12 cellular contexts compared by ENCODE assay signal in the genomic region with DNA sequence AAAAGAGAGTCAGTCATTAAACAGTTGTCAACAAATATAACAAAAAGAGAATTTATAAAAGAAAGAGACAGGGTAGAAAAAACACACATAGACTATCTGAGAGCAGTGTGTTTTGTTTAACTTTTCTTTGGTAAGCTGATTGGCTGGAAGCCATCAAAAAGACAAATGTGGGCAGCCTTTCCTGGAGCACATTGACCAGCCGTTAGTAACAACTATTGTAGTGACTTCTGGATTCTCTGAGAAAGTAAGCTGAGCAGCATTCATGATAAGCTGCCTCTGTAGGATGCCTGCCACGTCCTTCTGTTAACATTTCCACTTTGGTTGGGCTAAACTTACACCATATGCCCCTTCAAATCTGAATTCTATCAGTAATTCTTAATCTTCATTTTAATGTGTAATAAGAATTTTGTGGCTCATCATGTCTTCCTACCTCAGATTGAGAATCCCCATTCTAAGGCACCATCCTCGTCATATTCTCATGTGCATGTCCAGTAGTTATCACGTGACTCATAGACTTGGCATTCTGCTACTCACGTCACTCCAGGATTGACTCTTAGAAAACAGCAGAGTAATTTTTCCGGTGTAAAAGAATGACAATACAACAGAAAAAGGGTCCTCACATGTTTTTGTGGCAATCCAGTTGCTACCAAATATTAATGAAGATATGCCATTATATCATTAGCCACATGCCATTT. TPM values are rescaled to one million over a fixed set of nuclear protein-coding genes. Genes with fewer than 3 reads are reported as not detected.
DNase-seq lines count a peak whose midpoint lies in the region; ATAC-seq, FAIRE-seq and TF ChIP-seq lines count a peak whose summit lies in the region.
"Had no signal": no experiment of that assay in that cellular context is flagged by ENCODE, and none has a peak within 500 bp of the region (broad histone marks: within the 10 kb centered on the region; RNA-seq: fewer than 3 reads in every experiment).

No MANE protein-coding gene starts in this region.

- H3K79me2 ChIP-seq in HepG2 (ENCODE audit: insufficient read depth, low read length) = no peaks in the 10 kb centered on the region

- POLR2A ChIA-PET in HepG2 (lab: Yijun Ruan, JAX) = no interaction called here
- POLR2A ChIA-PET in naive thymus-derived CD8-positive, alpha-beta T cell (lab: Charles Lee) = no interaction called here

- H3K27ac ChIP-seq in HepG2 (ENCODE audit: extremely low read length, insufficient read depth, low read length) (no peak overlapping the region), right lobe of liver (no peak overlapping the region)
- H3K27ac ChIP-seq: Peyer's patch, uterus had no signal

- FAIRE-seq in HepG2 (lab: Jason Lieb, UNC) (peak; percentile 53), urothelium cell line (lab: Jason Lieb, UNC) (no peak)

- CTCF ChIA-PET in HepG2 (lab: Yijun Ruan, JAX; ENCODE audit: low intra/inter-chr PET ratio, low total read pairs) = no interaction called here

- H2AFZ ChIP-seq in HepG2 (ENCODE audit: low read length) = no peak overlapping the region

- H3K4me3 ChIP-seq in HepG2 (replicated peaks in 1 of 3; ENCODE audit: insufficient read depth in 1 of 3, low read depth in 2 of 3, low read length in 3 of 3) = no peak overlapping the region
- no peak overlapping the region for H3K4me3 ChIP-seq in right lobe of liver
- H3K4me3 ChIP-seq in adipocyte (ENCODE audit: low read length) = no peak overlapping the region
- no peak overlapping the region for H3K4me3 ChIP-seq in foreskin fibroblast (ENCODE audit: low read depth in 1 of 2, low read length in 2 of 2)
- H3K4me3 ChIP-seq: Peyer's patch, uterus had no signal

- H3K4me1 ChIP-seq in HepG2 (ENCODE audit: insufficient read depth, low read length) (peaks cover 16% of the 10 kb centered on the region), right lobe of liver (no peaks in the 10 kb centered on the region), adipocyte (ENCODE audit: control insufficient read depth, insufficient read depth, low read length) (no peaks in the 10 kb centered on the region)
- H3K4me1 ChIP-seq: Peyer's patch, uterus had no signal

- ATAC-seq in HepG2 = no peak
- no peak for ATAC-seq in right lobe of liver
- ATAC-seq in naive thymus-derived CD8-positive, alpha-beta T cell = no peak

- no peak for TF ChIP-seq RAD21 in HepG2 (CRISPR knock-in tag; IDR thresholded peaks at IDR 0.05)

- H3K4me3 Mint-ChIP-seq in naive thymus-derived CD8-positive, alpha-beta T cell = no peak overlapping the region
- H3K4me3 Mint-ChIP-seq: endodermal cell, nephron had no signal

- H3K36me3 ChIP-seq in HepG2 (replicated peaks in 1 of 2; ENCODE audit: control insufficient read depth in 1 of 2, insufficient read depth in 2 of 2, low read length in 2 of 2) (no peaks in the 10 kb centered on the region), right lobe of liver (no peaks in the 10 kb centered on the region), adipocyte (ENCODE audit: control insufficient read depth, insufficient read depth, low read length, severe bottlenecking) (no peaks in the 10 kb centered on the region)
- H3K36me3 ChIP-seq: Peyer's patch, uterus had no signal

- WGBS in HepG2 (ENCODE audit: low lambda C conversion rate) = 10% methylated on average over 6 of the region's 6 CpGs
- WGBS in right lobe of liver (ENCODE audit: insufficient coverage, low coverage, low lambda C conversion rate, missing lambda C conversion rate) = 39% methylated on average over 6 of the region's 6 CpGs

- no peak for TF ChIP-seq EP300 in HepG2 (IDR thresholded peaks at IDR 0.05; ENCODE audit: low read depth in 2 of 2, low read length in 2 of 2)
- no peak for TF ChIP-seq EP300 in HepG2 (CRISPR knock-in tag; IDR thresholded peaks at IDR 0.05; ENCODE audit: borderline replicate concordance)

- H3K9ac ChIP-seq in HepG2 (ENCODE audit: insufficient read depth, low read depth, low read length) (no peak overlapping the region), adipocyte (ENCODE audit: low read length) (no peak overlapping the region)

- no peak for DNase-seq in HepG2 (ENCODE audit: low spot score)
- DNase-seq in right lobe of liver = no peak
- DNase-seq in adipocyte (ENCODE audit: low read depth) = peak; percentile 61
- peak; percentile 17 to 21 for DNase-seq in foreskin fibroblast
- peak; percentile 19 for DNase-seq in urothelium cell line (ENCODE audit: low spot score)
- DNase-seq in germinal center (ENCODE audit: low spot score) = no peak
- no peak for DNase-seq in activated gamma-delta T cell treated with Interleukin-2 at 50 U/mL for 16 hours
- DNase-seq in naive thymus-derived CD8-positive, alpha-beta T cell = no peak
- DNase-seq: endodermal cell, Peyer's patch, uterus had no signal

- intact Hi-C loops in HepG2 (cut with micrococcal nuclease; ENCODE audit: unreplicated experiment) = no loop called here
- intact Hi-C loops in right lobe of liver (cut with DNase I) = no loop called here

- H3K27ac Mint-ChIP-seq in naive thymus-derived CD8-positive, alpha-beta T cell = no peak overlapping the region
- H3K27ac Mint-ChIP-seq: endodermal cell, nephron had no signal

- no peak overlapping the region for H3K4me2 ChIP-seq in HepG2 (ENCODE audit: low read depth, low read length)

- no peaks in the 10 kb centered on the region for H4K20me1 ChIP-seq in HepG2 (ENCODE audit: insufficient read depth, low read length)

- H3K9me3 Mint-ChIP-seq in naive thymus-derived CD8-positive, alpha-beta T cell = peaks cover 0 to 5% (median 0%) of the 10 kb centered on the region in 9 donors
- H3K9me3 Mint-ChIP-seq: endodermal cell had no signal

- no TSS peak for BruUV-seq in HepG2 (replicated peaks; lab: Mats Ljungman, UMichigan)

- TF ChIP-seq CTCF in HepG2 (CRISPR knock-in tag; IDR thresholded peaks at IDR 0.05) (no peak), right lobe of liver (IDR thresholded peaks at IDR 0.05) (no peak), foreskin fibroblast (IDR thresholded peaks at IDR 0.05; ENCODE audit: low read depth, low read length) (no peak)

- H3K27me3 Mint-ChIP-seq in naive thymus-derived CD8-positive, alpha-beta T cell = peaks cover 12 to 22% (median 16%) of the 10 kb centered on the region in 5 donors

- H3K27me3 ChIP-seq in HepG2 (ENCODE audit: control insufficient read depth in 1 of 2, insufficient read depth in 2 of 2, low read length in 2 of 2) (no peaks in the 10 kb centered on the region), right lobe of liver (no peaks in the 10 kb centered on the region), adipocyte (replicated peaks; ENCODE audit: control insufficient read depth, insufficient read depth, low read length) (peaks cover 6% of the 10 kb centered on the region)
- H3K27me3 ChIP-seq: Peyer's patch, uterus had no signal

- no peaks in the 10 kb centered on the region for H3K36me3 Mint-ChIP-seq in naive thymus-derived CD8-positive, alpha-beta T cell

- no peaks in the 10 kb centered on the region for H3K4me1 Mint-ChIP-seq in naive thymus-derived CD8-positive, alpha-beta T cell
- H3K4me1 Mint-ChIP-seq: nephron had no signal

- H3K9me3 ChIP-seq in HepG2 (ENCODE audit: low read length) (no peaks in the 10 kb centered on the region), right lobe of liver (no peaks in the 10 kb centered on the region), adipocyte (ENCODE audit: control insufficient read depth, low read length) (no peaks in the 10 kb centered on the region)
- H3K9me3 ChIP-seq: Peyer's patch, uterus had no signal

- in situ Hi-C loops in HepG2 (cut with HindIII; ENCODE audit: extremely low pct_ligation_motif_present, low pct_unique_long_range_greater_than_20kb) = no loop called here

- TF ChIP-seq POLR2A in HepG2 (IDR thresholded peaks at IDR 0.05; ENCODE audit: insufficient read depth in 1 of 2, low read depth in 2 of 2, low read length in 2 of 2) (no peak), right lobe of liver (IDR thresholded peaks at IDR 0.05) (no peak)

RNA-seq across cellular contexts. Expression of gene DNAJC10, which starts 43.4 kb away (rescaled TPM):
- total RNA-seq in HepG2 (2016; rRNA removed; fragmentation: Illumina TruSeq; extraction: Trizol) (178 and 190 TPM in 2 replicates), right lobe of liver (10 to 100 TPM; 26.1 to 37.7 (median 33.0) TPM)
- 20.2 and 22.6 TPM in 2 replicates for total RNA-seq in HepG2 (2016; cell fraction: cytosol; rRNA removed; fragmentation: Illumina TruSeq; extraction: Trizol; ENCODE audit: low read depth)
- 187 and 195 TPM in 2 replicates for total RNA-seq in HepG2 (2016; cell fraction: insoluble cytoplasmic fraction; rRNA removed; fragmentation: Illumina TruSeq; extraction: Trizol)
- total RNA-seq in HepG2 (2016; cell fraction: membrane; rRNA removed; fragmentation: Illumina TruSeq; extraction: Trizol) = 118 and 122 TPM in 2 replicates
- total RNA-seq in HepG2 (2016; cell fraction: nucleus; rRNA removed; fragmentation: Illumina TruSeq; extraction: Trizol) = 194 and 207 TPM in 2 replicates
- 40.1 and 44.1 TPM in 2 replicates for polyA plus RNA-seq in HepG2 (2011; rRNA removed)
- polyA plus RNA-seq in HepG2 (2011; cell fraction: cytosol; rRNA removed) = 14.0 and 24.2 TPM in 2 replicates
- 43.5 and 66.4 TPM in 2 replicates for polyA plus RNA-seq in HepG2 (2011; cell fraction: nucleus; rRNA removed)
- 68.3 and 73.4 TPM in 2 replicates for polyA plus RNA-seq in HepG2 (2012)
- 17.2 and 23.7 TPM in 2 replicates for polyA plus RNA-seq in HepG2 (2016; cell fraction: cytosol; fragmentation: Illumina TruSeq; extraction: Trizol; ENCODE audit: low read depth)
- polyA plus RNA-seq in HepG2 (2016; cell fraction: insoluble cytoplasmic fraction; fragmentation: Illumina TruSeq; extraction: Trizol; ENCODE audit: low read depth) = 90.6 and 103 TPM in 2 replicates
- 49.0 and 50.6 TPM in 2 replicates for polyA plus RNA-seq in HepG2 (2016; cell fraction: membrane; fragmentation: Illumina TruSeq; extraction: Trizol; ENCODE audit: low read depth)
- 135 and 139 TPM in 2 replicates for polyA plus RNA-seq in HepG2 (2016; cell fraction: nucleus; fragmentation: Illumina TruSeq; extraction: Trizol; ENCODE audit: insufficient read depth, low read depth)
- 16.0 and 24.1 TPM in 2 replicates for polyA minus RNA-seq in HepG2 (2011; rRNA and poly(A)+ RNA removed; ENCODE audit: low replicate concordance)
- polyA minus RNA-seq in HepG2 (2011; cell fraction: cytosol; rRNA and poly(A)+ RNA removed) = 45.0 and 49.4 TPM in 2 replicates
- 71.5 and 98.2 TPM in 2 replicates for polyA minus RNA-seq in HepG2 (2011; cell fraction: nucleus; rRNA and poly(A)+ RNA removed)
- 10 to 100 TPM; 56.8 to 57.5 TPM for total RNA-seq in naive thymus-derived CD8-positive, alpha-beta T cell
- polyA plus RNA-seq in naive thymus-derived CD8-positive, alpha-beta T cell = 10 to 100 TPM; 39.7 to 58.2 (median 56.5) TPM

Comparison
In these comparisons a context has a peak if more than half of its experiments do, and no peak if none do; other contexts are left out.
1. DNase-seq: peak in adipocyte (single experiment), foreskin fibroblast (2 of 2) and urothelium cell line (single experiment); none in HepG2 (single experiment), right lobe of liver (0 of 3), germinal center (single experiment), activated gamma-delta T cell treated with Interleukin-2 at 50 U/mL for 16 hours (single experiment) and naive thymus-derived CD8-positive, alpha-beta T cell (0 of 10).